In the genomic region with DNA sequence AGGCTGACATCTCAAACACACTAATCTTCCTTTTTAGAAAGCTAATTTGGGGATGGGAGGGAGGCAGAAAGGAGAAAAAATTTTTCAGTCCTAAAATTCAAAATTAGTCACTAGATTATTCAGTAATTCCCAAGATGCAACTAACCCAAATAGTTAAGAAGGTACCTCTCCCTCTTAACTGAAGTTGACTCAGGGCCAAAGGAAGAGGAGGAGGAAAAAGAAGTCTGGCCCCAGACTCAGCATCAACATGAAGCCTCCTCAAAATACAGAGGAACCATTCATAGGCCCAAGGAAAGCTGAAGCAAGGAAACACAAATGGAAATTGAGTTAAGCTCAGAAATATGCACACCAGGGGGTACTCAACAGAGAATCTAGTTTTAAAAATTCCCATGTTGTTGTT, we compare ENCODE assay signal across 8 cellular contexts. TPM values are rescaled to one million over a fixed set of nuclear protein-coding genes. Genes with fewer than 3 reads are reported as not detected.
DNase-seq lines count a peak whose midpoint lies in the region; ATAC-seq, FAIRE-seq and TF ChIP-seq lines count a peak whose summit lies in the region.

No MANE protein-coding gene starts in this region.

- H3K27ac Mint-ChIP-seq in type B pancreatic cell = peak overlapping the region; percentile 61

- H3K79me2 ChIP-seq in GM12878 (ENCODE audit: control insufficient read depth, insufficient read depth, low read length) = peaks cover 39% of the 10 kb centered on the region
- peaks cover 16% of the 10 kb centered on the region for H3K79me2 ChIP-seq in keratinocyte (ENCODE audit: control insufficient read depth, insufficient read depth, low read length)

- H3K4me2 ChIP-seq in GM12878 (ENCODE audit: control insufficient read depth, insufficient read depth) = 0 out of 2 replicates have a peak overlapping the region, but pooled peaks have one; percentile 2
- H3K4me2 ChIP-seq in keratinocyte (ENCODE audit: control insufficient read depth, extremely low read depth, insufficient read depth, low read depth, low read length) = no peak overlapping the region

- peaks cover 7 to 61% (median 47%) of the 10 kb centered on the region in 9 donors for H3K4me1 ChIP-seq in heart right ventricle
- H3K4me1 ChIP-seq in GM12878 (ENCODE audit: control insufficient read depth, insufficient read depth, low read length) = peaks cover 17% of the 10 kb centered on the region
- peaks cover 32% of the 10 kb centered on the region for H3K4me1 ChIP-seq in keratinocyte (ENCODE audit: control insufficient read depth, extremely low read depth, insufficient read depth, low read length)

- no TSS peak for BruUV-seq in GM12878 (replicated peaks; lab: Mats Ljungman, UMichigan)

- TF ChIP-seq EP300 in GM12878 (IDR thresholded peaks at IDR 0.05; ENCODE audit: borderline replicate concordance in 1 of 2, control insufficient read depth in 1 of 2, low read depth in 2 of 2, low read length in 2 of 2) = no peak

- dilution Hi-C loops in keratinocyte (cut with MboI; ENCODE audit: extremely low pct_ligation_motif_present, low sequenced_read_pairs) = no loop called here

- no peak for TF ChIP-seq RAD21 in GM12878 (IDR thresholded peaks at IDR 0.05; ENCODE audit: insufficient read depth, low read depth, low read length)

- H3K9me1 ChIP-seq in keratinocyte (ENCODE audit: control insufficient read depth, extremely low read depth, insufficient read depth, low read length) = no peaks in the 10 kb centered on the region

- in situ Hi-C loops in GM12878 (cut with MboI) = no loop called here

- peaks cover 47% of the 10 kb centered on the region for H3K4me1 Mint-ChIP-seq in type B pancreatic cell (ENCODE audit: unreplicated experiment)

- H3K27me3 ChIP-seq in heart right ventricle (no peaks in the 10 kb centered on the region), GM12878 (replicated peaks in 1 of 2; ENCODE audit: control insufficient read depth in 2 of 2, insufficient read depth in 2 of 2, low read length in 1 of 2) (no peaks in the 10 kb centered on the region), keratinocyte (ENCODE audit: control insufficient read depth, extremely low read depth, insufficient read depth, low read length) (no peaks in the 10 kb centered on the region)

- DNase-seq in heart right ventricle = no peak
- no peak for DNase-seq in Right ventricle myocardium inferior (ENCODE audit: missing footprints)
- DNase-seq in GM12878 (ENCODE audit: low read depth, low spot score) = no peak
- DNase-seq in keratinocyte (ENCODE audit: low read depth, low spot score) = no peak
- no peak for DNase-seq in type B pancreatic cell (ENCODE audit: extremely low spot score, unreplicated experiment)

- no peaks in the 10 kb centered on the region for H3K27me3 Mint-ChIP-seq in type B pancreatic cell

- RAD21 ChIA-PET in GM12878 (lab: Charles Lee; ENCODE audit: unreplicated experiment) = interaction anchor here (1.6 to 4.3 kb wide), 5 partner anchors 17 to 101 kb away, joined by 4 to 39 read pairs (median 11); a partner anchor contains a TSS

- H3K9me3 Mint-ChIP-seq in type B pancreatic cell = peaks cover 4% of the 10 kb centered on the region

- no peaks in the 10 kb centered on the region for H3K9me3 ChIP-seq in heart right ventricle
- H3K9me3 ChIP-seq in GM12878 (replicated peaks; ENCODE audit: control insufficient read depth, insufficient read depth, low read length) = no peaks in the 10 kb centered on the region
- no peaks in the 10 kb centered on the region for H3K9me3 ChIP-seq in keratinocyte (ENCODE audit: control insufficient read depth, low read depth, low read length)

- H3K36me3 Mint-ChIP-seq in type B pancreatic cell = peaks cover 22% of the 10 kb centered on the region

- H3K27ac ChIP-seq in heart right ventricle (peak overlapping the region in 8 of 10 donors; percentile 75 to 93 (median 82)), GM12878 (ENCODE audit: control insufficient read depth, insufficient read depth) (peak overlapping the region; percentile 1; the same call in 1 of the 2 replicates), keratinocyte (ENCODE audit: control insufficient read depth, insufficient read depth, low read length) (peak overlapping the region; percentile 89)

- CTCF ChIA-PET in GM12878 (lab: Yijun Ruan, JAX) = interaction anchor here (0.7 to 3.7 kb wide), 24 partner anchors 9 to 146 kb away, joined by 3 to 26 read pairs (median 4); a partner anchor contains a TSS

- H3K9ac ChIP-seq in GM12878 (ENCODE audit: control insufficient read depth, insufficient read depth, low read length) (no peak overlapping the region; the same call in 1 of the 2 replicates), keratinocyte (ENCODE audit: control insufficient read depth, extremely low read depth, insufficient read depth, low read length) (no peak overlapping the region)

- peak overlapping the region; percentile 83 for H3K4me3 Mint-ChIP-seq in type B pancreatic cell

- no peak for TF ChIP-seq CTCF in heart right ventricle (IDR thresholded peaks at IDR 0.05)
- no peak for TF ChIP-seq CTCF in GM12878 (IDR thresholded peaks at IDR 0.05 in 2 of 3, conservative IDR thresholded peaks at IDR 0.05 in 1 of 3; ENCODE audit: control insufficient read depth in 2 of 3, extremely low read depth in 1 of 3, insufficient read depth in 1 of 3, low read depth in 3 of 3, low read length in 3 of 3)
- TF ChIP-seq CTCF in keratinocyte (optimal IDR thresholded peaks at IDR 0.05 in 1 of 3, IDR thresholded peaks at IDR 0.05 in 1 of 3, conservative IDR thresholded peaks at IDR 0.05 in 1 of 3; ENCODE audit: extremely low read depth in 1 of 3, insufficient read depth in 2 of 3, low read length in 3 of 3) = no peak
- TF ChIP-seq CTCF in type B pancreatic cell (conservative IDR thresholded peaks at IDR 0.05) = no peak

- FAIRE-seq in GM12878 (lab: Jason Lieb, UNC) (no peak), keratinocyte (lab: Jason Lieb, UNC) (no peak)

- POLR2A ChIA-PET in GM12878 (lab: Charles Lee) = interaction anchor here (0.7 to 3.4 kb wide), 10 partner anchors 9 to 240 kb away, joined by 3 to 60 read pairs (median 5); a partner anchor contains a TSS

- no peak overlapping the region for H2AFZ ChIP-seq in GM12878 (ENCODE audit: control insufficient read depth, low read depth, low read length)
- H2AFZ ChIP-seq in keratinocyte (ENCODE audit: control insufficient read depth, low read length) = no peak overlapping the region

- H3K4me3 ChIP-seq in heart right ventricle = peak overlapping the region in 1 of 10 donors; percentile 65
- no peak overlapping the region for H3K4me3 ChIP-seq in GM12878
- no peak overlapping the region for H3K4me3 ChIP-seq in keratinocyte (ENCODE audit: control insufficient read depth in 2 of 3, extremely low read depth in 1 of 3, insufficient read depth in 2 of 3, low read depth in 1 of 3, low read length in 3 of 3)

- no peak for TF ChIP-seq POLR2A in GM12878 (IDR thresholded peaks at IDR 0.05; ENCODE audit: low read depth, low read length)

- H4K20me1 ChIP-seq in GM12878 (ENCODE audit: control insufficient read depth, insufficient read depth) (no peaks in the 10 kb centered on the region), keratinocyte (ENCODE audit: control insufficient read depth, extremely low read depth, insufficient read depth, low read length) (no peaks in the 10 kb centered on the region)

- peak in 5 of 8 donors; percentile 15 to 46 (median 28) for ATAC-seq in heart right ventricle
- ATAC-seq in Right ventricle myocardium inferior = no peak
- no peak for ATAC-seq in GM12878
- no peak for ATAC-seq in HG03432 (IDR thresholded peaks at IDR 0.05; ENCODE audit: unreplicated experiment)
- no peak for ATAC-seq in GM21737 (IDR thresholded peaks at IDR 0.05; ENCODE audit: unreplicated experiment)
- ATAC-seq in HG03045 (IDR thresholded peaks at IDR 0.05; ENCODE audit: unreplicated experiment) = no peak

- intact Hi-C loops in heart right ventricle (cut with DNase I) = loop anchor here in 5 of 10 donors (2.0 to 10.0 kb wide), 3 partner anchors 19 to 107 kb away; a partner anchor contains a TSS
- intact Hi-C loops in Right ventricle myocardium inferior (cut with DNase I) = loop anchor here (2.0 kb wide), 1 partner anchor 21 kb away; no protein-coding TSS in a partner anchor
- intact Hi-C loops in GM12878 (cut with micrococcal nuclease; ENCODE audit: unreplicated experiment) = loop anchor here (2.0 kb wide), 1 partner anchor 19 kb away; no protein-coding TSS in a partner anchor

- peaks cover 0 to 46% (median 8%) of the 10 kb centered on the region in 9 donors for H3K36me3 ChIP-seq in heart right ventricle
- peaks cover 2 to 15% of the 10 kb centered on the region in 2 experiments; a peak in 3 of 4 replicates for H3K36me3 ChIP-seq in GM12878 (ENCODE audit: control insufficient read depth in 2 of 2, insufficient read depth in 2 of 2, low read length in 1 of 2)
- peaks cover 10 to 13% of the 10 kb centered on the region in 2 experiments for H3K36me3 ChIP-seq in keratinocyte (ENCODE audit: control insufficient read depth in 2 of 2, extremely low read depth in 1 of 2, insufficient read depth in 2 of 2, low read length in 2 of 2)

- SMC1A ChIA-PET in GM12878 (lab: Charles Lee; ENCODE audit: uncharacterized antibody, unreplicated experiment) = interaction anchor here (0.8 to 3.3 kb wide), 14 partner anchors 9 to 127 kb away, joined by 3 to 28 read pairs (median 4); a partner anchor contains a TSS

RNA-seq across cellular contexts. Expression of a gene that starts 21.6 kb away (rescaled TPM):
- 10 to 100 TPM; 44.4 to 53.5 (median 49.7) TPM for total RNA-seq in heart right ventricle
- polyA plus RNA-seq in heart right ventricle = 10 to 100 TPM; 13.4 to 19.2 TPM
- total RNA-seq in Right ventricle myocardium inferior = 43.0 TPM
- 99.3 and 101 TPM in 2 replicates for total RNA-seq in GM12878 (2013; cell fraction: nucleolus; rRNA removed)
- 74.4 and 81.4 TPM in 2 replicates for total RNA-seq in GM12878 (2014; rRNA removed)
- total RNA-seq in GM12878 (2014; rRNA removed; fragmentation: Illumina TruSeq; extraction: Trizol) = 74.6 and 76.1 TPM in 2 replicates
- total RNA-seq in GM12878 (2021) = 138 TPM in 2 replicates
- polyA plus RNA-seq in GM12878 (2011; ENCODE audit: low read depth) = 23.8 TPM
- 85.5 and 119 TPM in 2 replicates for polyA plus RNA-seq in GM12878 (2011; rRNA removed)
- polyA plus RNA-seq in GM12878 (2011; cell fraction: cytosol; rRNA removed) = 29.4 and 40.7 TPM in 2 replicates
- polyA plus RNA-seq in GM12878 (2011; cell fraction: nucleus; rRNA removed) = 22.0 and 25.4 TPM in 2 replicates
- polyA plus RNA-seq in GM12878 (2012) = 32.7 and 34.1 TPM in 2 replicates
- polyA plus RNA-seq in GM12878 (2014; fragmentation: Illumina TruSeq; extraction: Trizol) = 74.6 and 89.6 TPM in 2 replicates
- polyA plus RNA-seq in GM12878 (2014; fragmentation: Nextera tagmentation; extraction: Ambion mirVana) = 10 to 100 TPM; 66.9 to 67.1 TPM
- polyA plus RNA-seq in GM12878 (2014; rRNA removed) = 45.1 and 46.7 TPM in 2 replicates
- polyA plus RNA-seq in GM12878 (2016; fragmentation: Nextera tagmentation; extraction: Ambion mirVana) = 10 to 100 TPM; 85.8 to 87.6 TPM
- 93.0 and 139 TPM in 2 replicates for polyA minus RNA-seq in GM12878 (2011; rRNA and poly(A)+ RNA removed)
- 37.2 and 41.1 TPM in 2 replicates for polyA minus RNA-seq in GM12878 (2011; cell fraction: cytosol; rRNA and poly(A)+ RNA removed)
- polyA minus RNA-seq in GM12878 (2011; cell fraction: nucleus; rRNA and poly(A)+ RNA removed) = 15.1 and 24.0 TPM in 2 replicates
- 15.5 to 25.8 TPM (median 23.3 TPM) in 3 replicates for polyA plus RNA-seq in keratinocyte
- 20.2 TPM for polyA plus RNA-seq in keratinocyte (2011; ENCODE audit: low read depth)
- polyA plus RNA-seq in keratinocyte (2011; cell fraction: cytosol; rRNA removed) = 9.9 and 17.5 TPM in 2 replicates
- polyA plus RNA-seq in keratinocyte (2011; cell fraction: nucleus; rRNA removed) = 19.6 and 22.4 TPM in 2 replicates
- 9.0 and 20.1 TPM in 2 replicates for polyA plus RNA-seq in keratinocyte (2012; ENCODE audit: low replicate concordance)
- polyA minus RNA-seq in keratinocyte = 32.0 to 66.7 TPM (median 33.1 TPM) in 3 replicates
- 20.5 TPM for polyA minus RNA-seq in keratinocyte (2011; cell fraction: cytosol; rRNA and poly(A)+ RNA removed)
- 14.8 and 32.6 TPM in 2 replicates for polyA minus RNA-seq in keratinocyte (2011; cell fraction: nucleus; rRNA and poly(A)+ RNA removed)
- 87.8 and 227 TPM in 2 replicates for total RNA-seq in type B pancreatic cell (ENCODE audit: low replicate concordance)

RNA-seq across cellular contexts. Expression of a gene that starts 22.2 kb away (rescaled TPM):
- total RNA-seq in heart right ventricle = 100 to 1,000 TPM; 419 to 538 (median 462) TPM
- polyA plus RNA-seq in heart right ventricle = 100 to 1,000 TPM; 353 to 641 TPM
- 371 TPM for total RNA-seq in Right ventricle myocardium inferior
- 242 and 281 TPM in 2 replicates for total RNA-seq in GM12878 (2013; cell fraction: nucleolus; rRNA removed)
- 630 and 696 TPM in 2 replicates for total RNA-seq in GM12878 (2014; rRNA removed)
- 1,089 and 1,177 TPM in 2 replicates for total RNA-seq in GM12878 (2014; rRNA removed; fragmentation: Illumina TruSeq; extraction: Trizol)
- 1,668 and 1,698 TPM in 2 replicates for total RNA-seq in GM12878 (2021)
- polyA plus RNA-seq in GM12878 (2011; ENCODE audit: low read depth) = 1,313 TPM
- 821 and 1,080 TPM in 2 replicates for polyA plus RNA-seq in GM12878 (2011; rRNA removed)
- 826 and 856 TPM in 2 replicates for polyA plus RNA-seq in GM12878 (2011; cell fraction: cytosol; rRNA removed)
- polyA plus RNA-seq in GM12878 (2011; cell fraction: nucleus; rRNA removed) = 640 and 747 TPM in 2 replicates
- polyA plus RNA-seq in GM12878 (2012) = 1,660 and 1,721 TPM in 2 replicates
- 2,342 and 3,224 TPM in 2 replicates for polyA plus RNA-seq in GM12878 (2014; fragmentation: Illumina TruSeq; extraction: Trizol)
- 1,000 to 10,000 TPM; 1,456 to 1,756 TPM for polyA plus RNA-seq in GM12878 (2014; fragmentation: Nextera tagmentation; extraction: Ambion mirVana)
- polyA plus RNA-seq in GM12878 (2014; rRNA removed) = 1,665 and 1,714 TPM in 2 replicates
- 1,000 to 10,000 TPM; 1,346 to 1,358 TPM for polyA plus RNA-seq in GM12878 (2016; fragmentation: Nextera tagmentation; extraction: Ambion mirVana)
- polyA minus RNA-seq in GM12878 (2011; rRNA and poly(A)+ RNA removed) = 944 and 1,039 TPM in 2 replicates
- 432 and 534 TPM in 2 replicates for polyA minus RNA-seq in GM12878 (2011; cell fraction: cytosol; rRNA and poly(A)+ RNA removed)
- polyA minus RNA-seq in GM12878 (2011; cell fraction: nucleus; rRNA and poly(A)+ RNA removed) = 265 and 336 TPM in 2 replicates
- polyA plus RNA-seq in keratinocyte = 269 to 1,061 TPM (median 583 TPM) in 3 replicates
- 866 TPM for polyA plus RNA-seq in keratinocyte (2011; ENCODE audit: low read depth)
- 514 and 556 TPM in 2 replicates for polyA plus RNA-seq in keratinocyte (2011; cell fraction: cytosol; rRNA removed)
- 391 and 470 TPM in 2 replicates for polyA plus RNA-seq in keratinocyte (2011; cell fraction: nucleus; rRNA removed)
- 660 and 1,102 TPM in 2 replicates for polyA plus RNA-seq in keratinocyte (2012; ENCODE audit: low replicate concordance)
- 134 to 550 TPM (median 267 TPM) in 3 replicates for polyA minus RNA-seq in keratinocyte
- polyA minus RNA-seq in keratinocyte (2011; cell fraction: cytosol; rRNA and poly(A)+ RNA removed) = 319 TPM
- polyA minus RNA-seq in keratinocyte (2011; cell fraction: nucleus; rRNA and poly(A)+ RNA removed) = 117 and 201 TPM in 2 replicates
- 1,366 and 2,469 TPM in 2 replicates for total RNA-seq in type B pancreatic cell (ENCODE audit: low replicate concordance)

RNA-seq across cellular contexts. Expression of a gene that starts 42.5 kb away (rescaled TPM):
- 1 to 10 TPM in 1 of 10 donors, under 1 TPM in 8, not detected in 1; 0.17 to 1.4 (median 0.50) TPM for total RNA-seq in heart right ventricle
- polyA plus RNA-seq in heart right ventricle = under 1 TPM in 1 of 2 donors, not detected in 1; 0.28 TPM
- 1.1 TPM for total RNA-seq in Right ventricle myocardium inferior
- not detected in 2 replicates for total RNA-seq in GM12878 (2013; cell fraction: nucleolus; rRNA removed)
- not detected in 2 replicates for total RNA-seq in GM12878 (2014; rRNA removed)
- total RNA-seq in GM12878 (2014; rRNA removed; fragmentation: Illumina TruSeq; extraction: Trizol) = not detected in 2 replicates
- total RNA-seq in GM12878 (2021) = 0.28 TPM in 1 of 2 replicates, not detected in the other
- polyA plus RNA-seq in GM12878 (2011; ENCODE audit: low read depth) = not detected
- not detected in 2 replicates for polyA plus RNA-seq in GM12878 (2011; rRNA removed)
- polyA plus RNA-seq in GM12878 (2011; cell fraction: cytosol; rRNA removed) = not detected in 2 replicates
- 0.10 TPM in 1 of 2 replicates, not detected in the other for polyA plus RNA-seq in GM12878 (2011; cell fraction: nucleus; rRNA removed)
- not detected in 2 replicates for polyA plus RNA-seq in GM12878 (2012)
- polyA plus RNA-seq in GM12878 (2014; fragmentation: Illumina TruSeq; extraction: Trizol) = not detected in 2 replicates
- polyA plus RNA-seq in GM12878 (2014; fragmentation: Nextera tagmentation; extraction: Ambion mirVana) = not detected
- polyA plus RNA-seq in GM12878 (2014; rRNA removed) = 0.06 TPM in 1 of 2 replicates, not detected in the other
- not detected for polyA plus RNA-seq in GM12878 (2016; fragmentation: Nextera tagmentation; extraction: Ambion mirVana)
- polyA minus RNA-seq in GM12878 (2011; rRNA and poly(A)+ RNA removed) = not detected in 2 replicates
- not detected in 2 replicates for polyA minus RNA-seq in GM12878 (2011; cell fraction: cytosol; rRNA and poly(A)+ RNA removed)
- not detected in 2 replicates for polyA minus RNA-seq in GM12878 (2011; cell fraction: nucleus; rRNA and poly(A)+ RNA removed)
- polyA plus RNA-seq in keratinocyte = 0.09 to 0.42 TPM (median 0.25 TPM) in 3 replicates
- polyA plus RNA-seq in keratinocyte (2011; ENCODE audit: low read depth) = not detected
- 0.16 and 0.19 TPM in 2 replicates for polyA plus RNA-seq in keratinocyte (2011; cell fraction: cytosol; rRNA removed)
- 0.20 and 0.22 TPM in 2 replicates for polyA plus RNA-seq in keratinocyte (2011; cell fraction: nucleus; rRNA removed)
- 0.06 and 0.17 TPM in 2 replicates for polyA plus RNA-seq in keratinocyte (2012; ENCODE audit: low replicate concordance)
- polyA minus RNA-seq in keratinocyte = 0.10 TPM in 1 of 3 replicates, not detected in the others
- not detected for polyA minus RNA-seq in keratinocyte (2011; cell fraction: cytosol; rRNA and poly(A)+ RNA removed)
- polyA minus RNA-seq in keratinocyte (2011; cell fraction: nucleus; rRNA and poly(A)+ RNA removed) = not detected in 2 replicates
- total RNA-seq in type B pancreatic cell (ENCODE audit: low replicate concordance) = 0.24 and 0.65 TPM in 2 replicates

Comparison
In these comparisons a context has a peak if more than half of its experiments do, and no peak if none do; other contexts are left out.
1. ATAC-seq: peak in heart right ventricle (5 of 8); none in Right ventricle myocardium inferior (single experiment), GM12878 (single experiment), HG03432 (single experiment), GM21737 (single experiment) and HG03045 (single experiment).
2. H3K27ac ChIP-seq: peak in every context shown above with its lines; median percentile 89 in keratinocyte; 82 in heart right ventricle; 1 in GM12878.